In the genomic region with DNA sequence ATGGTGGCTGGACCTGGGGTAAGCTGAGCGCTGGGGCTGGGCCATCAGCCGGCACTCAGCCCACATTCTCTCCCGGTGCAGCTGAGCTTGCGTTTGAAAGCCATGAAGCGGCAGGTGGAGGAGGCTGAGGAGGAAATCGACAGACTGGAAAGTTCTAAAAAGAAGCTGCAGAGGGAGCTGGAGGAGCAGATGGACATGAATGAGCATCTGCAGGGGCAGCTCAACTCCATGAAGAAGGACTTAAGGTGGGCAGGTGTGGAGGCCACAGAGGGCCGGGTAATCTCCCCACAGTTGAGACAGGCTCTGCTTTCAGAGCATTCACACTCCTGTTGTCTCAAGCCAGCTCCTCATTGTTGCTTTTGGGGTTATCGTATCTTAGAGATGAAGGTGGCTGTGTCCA, we compare ENCODE assay signal across 21 cellular contexts. TPM values are rescaled to one million over a fixed set of nuclear protein-coding genes. Genes with fewer than 3 reads are reported as not detected.
A peak's percentile ranks its signal among the peaks of the same experiment; 100 is the strongest.
DNase-seq lines count a peak whose midpoint lies in the region; ATAC-seq and TF ChIP-seq lines count a peak whose summit lies in the region.
"Had no signal": no experiment of that assay in that cellular context is flagged by ENCODE, and none has a peak within 500 bp of the region (broad histone marks: within the 10 kb centered on the region; RNA-seq: fewer than 3 reads in every experiment).

No MANE protein-coding gene starts in this region.

- H3K36me3 Mint-ChIP-seq in endothelial cell (ENCODE audit: low read depth, unreplicated experiment) = peaks cover 75% of the 10 kb centered on the region
- H3K36me3 Mint-ChIP-seq: CD4-positive, alpha-beta memory T cell had no signal

- peak overlapping the region; percentile 21 for H3K4me3 Mint-ChIP-seq in endothelial cell (ENCODE audit: unreplicated experiment)
- H3K4me3 Mint-ChIP-seq: CD4-positive, alpha-beta memory T cell; GM23338 had no signal

- TF ChIP-seq POLR2A in spleen (IDR thresholded peaks at IDR 0.05) = no peak

- in situ Hi-C loops in astrocyte of the cerebellum (cut with HindIII; ENCODE audit: low sequenced_read_pairs) = no loop called here

- 87 to 91% (median 89%) methylated on average over 7 to 8 of the region's 8 CpGs for WGBS in spleen, 5 donors

- no peaks in the 10 kb centered on the region for H3K9me3 ChIP-seq in spleen
- H3K9me3 ChIP-seq: HAP-1, SJSA1 had no signal

- H3K27me3 ChIP-seq in spleen (replicated peaks in 1 of 7) = peaks cover 0 to 36% (median 0%) of the 10 kb centered on the region in 7 donors
- H3K27me3 ChIP-seq: BLaER1 treated with 17β-estradiol and CSF1 and Interleukin-3, amounts not matched to agents 10 nM and 100 nM; SJSA1 had no signal

- H3K27ac Mint-ChIP-seq in endothelial cell (ENCODE audit: unreplicated experiment) = peak overlapping the region; percentile 48
- H3K27ac Mint-ChIP-seq: CD4-positive, alpha-beta memory T cell; GM23338 had no signal

- peaks cover 10% of the 10 kb centered on the region for H3K27me3 Mint-ChIP-seq in endothelial cell (ENCODE audit: unreplicated experiment)

- peak; percentile 2 for TF ChIP-seq CTCF in astrocyte of the cerebellum (IDR thresholded peaks at IDR 0.05; ENCODE audit: low read depth, low read length, missing control alignments)
- TF ChIP-seq CTCF in endothelial cell (IDR thresholded peaks at IDR 0.05; ENCODE audit: unreplicated experiment) = no peak
- TF ChIP-seq CTCF in spleen (IDR thresholded peaks at IDR 0.05 in 8 of 11, conservative IDR thresholded peaks at IDR 0.05 in 3 of 11) = no peak

- H3K4me3 ChIP-seq in astrocyte of the cerebellum (ENCODE audit: low read depth, low read length) (no peak overlapping the region), spleen (no peak overlapping the region)
- H3K4me3 ChIP-seq: BLaER1 treated with 17β-estradiol and CSF1 and Interleukin-3, amounts not matched to agents 10 nM and 100 nM; GM23338; HAP-1; SJSA1 had no signal

- peak; percentile 49 for DNase-seq in DMS 273 (lab: John Stamatoyannopoulos, UW; ENCODE audit: unreplicated experiment)
- no peak for DNase-seq in DMS 273 treated with DMSO at 0.1 percent for 48 hours (lab: John Stamatoyannopoulos, UW)
- no peak for DNase-seq in astrocyte of the cerebellum (ENCODE audit: low read depth)
- no peak for DNase-seq in endothelial cell (ENCODE audit: low spot score)
- peak; percentile 42 for DNase-seq in sciatic nerve (ENCODE audit: low spot score)
- DNase-seq in HT-29 (ENCODE audit: low spot score) = no peak
- DNase-seq in spleen = no peak
- DNase-seq: CD4-positive, alpha-beta memory T cell; IMR-90; NCI-H1105; NCI-H146; NCI-H2029 treated with DMSO at 0.1 percent for 48 hours; NCI-H446; NCI-H774 had no signal

- intact Hi-C loops in sciatic nerve (cut with DNase I) = no loop called here
- intact Hi-C loops in spleen (cut with DNase I; ENCODE audit: low total_unique reads) = no loop called here

- H3K36me3 ChIP-seq in spleen = no peaks in the 10 kb centered on the region
- H3K36me3 ChIP-seq: BLaER1 treated with 17β-estradiol and CSF1 and Interleukin-3, amounts not matched to agents 10 nM and 100 nM; HAP-1; SJSA1 had no signal

- no peak overlapping the region for H3K27ac ChIP-seq in spleen
- H3K27ac ChIP-seq: 22Rv1; BLaER1 treated with 17β-estradiol and CSF1 and Interleukin-3, amounts not matched to agents 10 nM and 100 nM; SJSA1 had no signal

- ATAC-seq in sciatic nerve (no peak), HG02759 (IDR thresholded peaks at IDR 0.05; ENCODE audit: unreplicated experiment) (no peak)
- ATAC-seq: GM23338, Right ventricle myocardium inferior had no signal

- peaks cover 0 to under 1% (median 0%) of the 10 kb centered on the region in 6 donors for H3K4me1 ChIP-seq in spleen

- H3K9me3 Mint-ChIP-seq in endothelial cell (ENCODE audit: unreplicated experiment) = no peaks in the 10 kb centered on the region
- H3K9me3 Mint-ChIP-seq: CD4-positive, alpha-beta memory T cell; GM23338 had no signal

- H3K4me1 Mint-ChIP-seq in endothelial cell (ENCODE audit: unreplicated experiment) = peaks cover 20% of the 10 kb centered on the region
- H3K4me1 Mint-ChIP-seq: CD4-positive, alpha-beta memory T cell had no signal

RNA-seq across cellular contexts. Expression of a gene that starts 45.7 kb away (rescaled TPM):
- total RNA-seq in endothelial cell (ENCODE audit: unreplicated experiment) = 55.3 TPM
- total RNA-seq in sciatic nerve = 3.7 TPM
- total RNA-seq in HT-29 (2014; rRNA removed; shearing (Covaris generic)) = 6.5 and 7.7 TPM in 2 replicates
- total RNA-seq in spleen = 10 to 100 TPM in 6 of 7 donors, 1 to 10 TPM in 1; 9.1 to 26.2 (median 15.0) TPM
- 10 to 100 TPM in 1 of 3 donors, 1 to 10 TPM in 2; 4.1 to 15.9 (median 4.1) TPM for polyA plus RNA-seq in spleen
- total RNA-seq: IMR-90, SJSA1 had no signal
- polyA plus RNA-seq: IMR-90 had no signal

Comparison
In these comparisons a context has a peak if more than half of its experiments do, and no peak if none do; other contexts are left out.
1. DNase-seq: peak in DMS 273 (single experiment) and sciatic nerve (single experiment); none in DMS 273 treated with DMSO at 0.1 percent for 48 hours (single experiment), astrocyte of the cerebellum (single experiment), endothelial cell (single experiment), HT-29 (single experiment) and spleen (single experiment).